ENCODE assay signal across 14 cellular contexts in the genomic region with DNA sequence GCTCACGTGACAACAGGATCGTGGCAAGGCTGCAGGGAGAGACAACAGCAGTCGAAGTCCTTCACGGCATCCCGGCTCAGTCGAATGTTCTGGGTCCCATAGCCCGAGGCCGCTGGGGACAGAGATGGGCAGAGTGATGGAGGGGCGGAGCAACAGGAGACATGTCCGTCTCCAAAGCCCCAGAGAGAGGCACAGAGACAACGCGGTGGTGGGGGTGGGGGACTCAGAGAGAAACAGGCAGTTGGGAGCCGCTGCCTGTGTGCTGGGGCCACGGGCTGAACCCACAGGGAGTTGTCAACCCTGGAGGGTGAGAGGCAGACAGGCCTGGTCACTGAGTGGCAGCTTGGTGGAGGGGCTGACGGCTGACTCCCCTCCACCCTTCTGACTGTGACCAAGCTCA. TPM values are rescaled to one million over a fixed set of nuclear protein-coding genes. Genes with fewer than 3 reads are reported as not detected.
DNase-seq lines count a peak whose midpoint lies in the region; ATAC-seq, FAIRE-seq and TF ChIP-seq lines count a peak whose summit lies in the region.
"Had no signal": no experiment of that assay in that cellular context is flagged by ENCODE, and none has a peak within 500 bp of the region (broad histone marks: within the 10 kb centered on the region; RNA-seq: fewer than 3 reads in every experiment).

No MANE protein-coding gene starts in this region.

- H3K4me1 ChIP-seq in HepG2 (ENCODE audit: insufficient read depth, low read length), result peaks cover 34% of the 10 kb centered on the region
- H3K4me1 ChIP-seq in right lobe of liver, result peaks cover 0 to 15% (median 0%) of the 10 kb centered on the region in 4 donors
- peaks cover 8 to 26% (median 19%) of the 10 kb centered on the region in 4 donors for H3K4me1 ChIP-seq in upper lobe of left lung
- H3K4me1 ChIP-seq in thyroid gland, result no peaks in the 10 kb centered on the region

- peaks cover 44 to 85% (median 77%) of the 10 kb centered on the region in 4 donors for H3K4me1 Mint-ChIP-seq in naive thymus-derived CD8-positive, alpha-beta T cell
- H3K4me1 Mint-ChIP-seq: neural crest cell had no signal

- no TSS peak for BruUV-seq in HepG2 (replicated peaks; lab: Mats Ljungman, UMichigan)

- H4K20me1 ChIP-seq in HepG2 (ENCODE audit: insufficient read depth, low read length), result no peaks in the 10 kb centered on the region

- H3K27me3 Mint-ChIP-seq in naive thymus-derived CD8-positive, alpha-beta T cell, result no peaks in the 10 kb centered on the region

- in situ Hi-C loops in HepG2 (cut with HindIII; ENCODE audit: extremely low pct_ligation_motif_present, low pct_unique_long_range_greater_than_20kb), result no loop called here

- H3K79me2 ChIP-seq in HepG2 (ENCODE audit: insufficient read depth, low read length), result peaks cover 6% of the 10 kb centered on the region

- DNase-seq in HepG2 (ENCODE audit: low spot score), result no peak
- no peak for DNase-seq in right lobe of liver
- no peak for DNase-seq in activated naive CD4-positive, alpha-beta T cell treated with anti-CD3 and anti-CD28 coated beads, Interleukin-2, amount 50 U/mL, for 72 hours (ENCODE audit: low spot score in 2 of 2)
- peak in 2 of 10 donors; percentile 15 to 26 for DNase-seq in naive thymus-derived CD8-positive, alpha-beta T cell
- DNase-seq in upper lobe of left lung, result no peak
- no peak for DNase-seq in DMS114 treated with DMSO at 0.1 percent for 48 hours (lab: John Stamatoyannopoulos, UW; ENCODE audit: unreplicated experiment)
- no peak for DNase-seq in thyroid gland
- no peak for DNase-seq in NCI-H2171 treated with DMSO at 0.1 percent for 48 hours (lab: John Stamatoyannopoulos, UW)
- DNase-seq: brain microvascular endothelial cell, GF-D8, SHP77 had no signal

- H3K4me3 ChIP-seq in HepG2 (replicated peaks in 1 of 3; ENCODE audit: insufficient read depth in 1 of 3, low read depth in 2 of 3, low read length in 3 of 3) (no peak overlapping the region), right lobe of liver (no peak overlapping the region), upper lobe of left lung (no peak overlapping the region), thyroid gland (replicated peaks in 1 of 3) (no peak overlapping the region)

- peak overlapping the region; percentile 88 to 99 (median 93) for H3K4me3 Mint-ChIP-seq in naive thymus-derived CD8-positive, alpha-beta T cell
- H3K4me3 Mint-ChIP-seq: neural crest cell had no signal

- 94% methylated on average over 12 of the region's 15 CpGs for WGBS in HepG2 (ENCODE audit: low lambda C conversion rate)
- 35% methylated on average over 2 of the region's 15 CpGs for WGBS in right lobe of liver (ENCODE audit: insufficient coverage, low coverage, low lambda C conversion rate, missing lambda C conversion rate)
- 76 to 82% methylated on average over 13 to 15 of the region's 15 CpGs for WGBS in upper lobe of left lung, 2 donors
- WGBS in thyroid gland, 2 donors, result 81 to 83% methylated on average over 14 to 15 of the region's 15 CpGs

- TF ChIP-seq CTCF in HepG2 (CRISPR knock-in tag; IDR thresholded peaks at IDR 0.05) (no peak), right lobe of liver (IDR thresholded peaks at IDR 0.05) (no peak), upper lobe of left lung (IDR thresholded peaks at IDR 0.05) (no peak), thyroid gland (IDR thresholded peaks at IDR 0.05) (no peak)

- CTCF ChIA-PET in HepG2 (lab: Yijun Ruan, JAX; ENCODE audit: low intra/inter-chr PET ratio, low total read pairs), result no interaction called here

- no peaks in the 10 kb centered on the region for H3K9me3 ChIP-seq in HepG2 (ENCODE audit: low read length)
- H3K9me3 ChIP-seq in right lobe of liver, result no peaks in the 10 kb centered on the region
- H3K9me3 ChIP-seq in upper lobe of left lung, result no peaks in the 10 kb centered on the region
- no peaks in the 10 kb centered on the region for H3K9me3 ChIP-seq in thyroid gland

- H3K4me2 ChIP-seq in HepG2 (ENCODE audit: low read depth, low read length), result no peak overlapping the region

- H3K36me3 Mint-ChIP-seq in activated naive CD4-positive, alpha-beta T cell treated with anti-CD3 and anti-CD28 coated beads, Interleukin-2, amount 50 U/mL, for 72 hours, result peaks cover 26 to 51% of the 10 kb centered on the region in 2 donors
- peaks cover 29 to 38% (median 29%) of the 10 kb centered on the region in 3 donors for H3K36me3 Mint-ChIP-seq in naive thymus-derived CD8-positive, alpha-beta T cell

- no peak overlapping the region for H3K27ac ChIP-seq in HepG2 (ENCODE audit: extremely low read length, insufficient read depth, low read length)
- H3K27ac ChIP-seq in right lobe of liver, result no peak overlapping the region
- peak overlapping the region in 3 of 4 donors; percentile 32 to 73 (median 55) for H3K27ac ChIP-seq in upper lobe of left lung
- no peak overlapping the region for H3K27ac ChIP-seq in thyroid gland
- H3K27ac ChIP-seq: brain microvascular endothelial cell had no signal

- TF ChIP-seq RAD21 in HepG2 (CRISPR knock-in tag; IDR thresholded peaks at IDR 0.05), result no peak

- intact Hi-C loops in HepG2 (cut with micrococcal nuclease; ENCODE audit: unreplicated experiment) (no loop called here), right lobe of liver (cut with DNase I) (no loop called here), thyroid gland (cut with DNase I) (no loop called here)

- POLR2A ChIA-PET in HepG2 (lab: Yijun Ruan, JAX), result interaction anchor here (0.5 kb wide), 1 partner anchor 24 kb away, joined by 3 read pairs; no protein-coding TSS in a partner anchor
- POLR2A ChIA-PET in naive thymus-derived CD8-positive, alpha-beta T cell (lab: Charles Lee), result interaction anchor here (0.6 to 21.7 kb wide), 11 partner anchors 7 to 159 kb away, joined by 3 to 757 read pairs (median 6); a partner anchor contains a TSS

- TF ChIP-seq POLR2A in HepG2 (IDR thresholded peaks at IDR 0.05; ENCODE audit: insufficient read depth in 1 of 2, low read depth in 2 of 2, low read length in 2 of 2) (no peak), right lobe of liver (IDR thresholded peaks at IDR 0.05) (no peak), upper lobe of left lung (IDR thresholded peaks at IDR 0.05) (no peak), thyroid gland (IDR thresholded peaks at IDR 0.05) (no peak)

- FAIRE-seq in HepG2 (lab: Jason Lieb, UNC), result no peak

- H3K9me3 Mint-ChIP-seq in activated naive CD4-positive, alpha-beta T cell treated with anti-CD3 and anti-CD28 coated beads, Interleukin-2, amount 50 U/mL, for 72 hours, result no peaks in the 10 kb centered on the region
- H3K9me3 Mint-ChIP-seq in naive thymus-derived CD8-positive, alpha-beta T cell, result no peaks in the 10 kb centered on the region
- H3K9me3 Mint-ChIP-seq: neural crest cell had no signal

- H2AFZ ChIP-seq in HepG2 (ENCODE audit: low read length), result no peak overlapping the region

- no peaks in the 10 kb centered on the region for H3K27me3 ChIP-seq in HepG2 (ENCODE audit: control insufficient read depth in 1 of 2, insufficient read depth in 2 of 2, low read length in 2 of 2)
- H3K27me3 ChIP-seq in right lobe of liver, result no peaks in the 10 kb centered on the region
- H3K27me3 ChIP-seq in upper lobe of left lung, result no peaks in the 10 kb centered on the region
- H3K27me3 ChIP-seq in thyroid gland, result no peaks in the 10 kb centered on the region
- H3K27me3 ChIP-seq: brain microvascular endothelial cell had no signal

- peak overlapping the region; percentile 97 to 98 for H3K27ac Mint-ChIP-seq in activated naive CD4-positive, alpha-beta T cell treated with anti-CD3 and anti-CD28 coated beads, Interleukin-2, amount 50 U/mL, for 72 hours
- H3K27ac Mint-ChIP-seq in naive thymus-derived CD8-positive, alpha-beta T cell, result peak overlapping the region; percentile 88 to 99 (median 97)

- ATAC-seq in HepG2 (no peak), right lobe of liver (no peak), upper lobe of left lung (ENCODE audit: low FRiP score in 2 of 2) (no peak)
- ATAC-seq in activated naive CD4-positive, alpha-beta T cell treated with anti-CD3 and anti-CD28 coated beads, Interleukin-2, amount 50 U/mL, for 72 hours, result peak in 1 of 2 donors; percentile 9
- ATAC-seq in naive thymus-derived CD8-positive, alpha-beta T cell, result no peak
- ATAC-seq: esophagus mucosa, HCT116 had no signal

- TF ChIP-seq EP300 in HepG2 (IDR thresholded peaks at IDR 0.05; ENCODE audit: low read depth in 2 of 2, low read length in 2 of 2) (no peak), HepG2 (CRISPR knock-in tag; IDR thresholded peaks at IDR 0.05; ENCODE audit: borderline replicate concordance) (no peak), upper lobe of left lung (IDR thresholded peaks at IDR 0.05) (no peak)

- H3K9ac ChIP-seq in HepG2 (ENCODE audit: insufficient read depth, low read depth, low read length), result no peak overlapping the region

- H3K36me3 ChIP-seq in HepG2 (replicated peaks in 1 of 2; ENCODE audit: control insufficient read depth in 1 of 2, insufficient read depth in 2 of 2, low read length in 2 of 2) (peaks cover 18 to 42% of the 10 kb centered on the region in 2 experiments), right lobe of liver (peaks cover 0 to 28% (median 12%) of the 10 kb centered on the region in 4 donors), upper lobe of left lung (peaks cover 26 to 54% (median 46%) of the 10 kb centered on the region in 4 donors), thyroid gland (peaks cover 27 to 35% of the 10 kb centered on the region in 2 donors)

RNA-seq across cellular contexts. Expression of a gene that starts 20.4 kb away (rescaled TPM):
- total RNA-seq in HepG2 (2016; rRNA removed; fragmentation: Illumina TruSeq; extraction: Trizol) (78.0 and 81.4 TPM in 2 replicates), right lobe of liver (10 to 100 TPM; 16.2 to 31.9 (median 23.2) TPM), upper lobe of left lung (10 to 100 TPM; 30.3 to 72.3 (median 57.9) TPM), thyroid gland (10 to 100 TPM; 46.1 to 94.6 (median 64.7) TPM)
- total RNA-seq in HepG2 (2016; cell fraction: cytosol; rRNA removed; fragmentation: Illumina TruSeq; extraction: Trizol; ENCODE audit: low read depth), result 40.9 and 41.1 TPM in 2 replicates
- 74.5 and 94.1 TPM in 2 replicates for total RNA-seq in HepG2 (2016; cell fraction: insoluble cytoplasmic fraction; rRNA removed; fragmentation: Illumina TruSeq; extraction: Trizol)
- 33.6 and 34.5 TPM in 2 replicates for total RNA-seq in HepG2 (2016; cell fraction: membrane; rRNA removed; fragmentation: Illumina TruSeq; extraction: Trizol)
- 36.2 and 36.7 TPM in 2 replicates for total RNA-seq in HepG2 (2016; cell fraction: nucleus; rRNA removed; fragmentation: Illumina TruSeq; extraction: Trizol)
- polyA plus RNA-seq in HepG2 (2011; rRNA removed), result 54.3 and 58.4 TPM in 2 replicates
- polyA plus RNA-seq in HepG2 (2011; cell fraction: cytosol; rRNA removed), result 53.5 and 96.5 TPM in 2 replicates
- 112 and 135 TPM in 2 replicates for polyA plus RNA-seq in HepG2 (2011; cell fraction: nucleus; rRNA removed)
- polyA plus RNA-seq in HepG2 (2012), result 35.5 and 41.6 TPM in 2 replicates
- polyA plus RNA-seq in HepG2 (2016; cell fraction: cytosol; fragmentation: Illumina TruSeq; extraction: Trizol; ENCODE audit: low read depth), result 38.2 and 39.1 TPM in 2 replicates
- 86.7 and 88.4 TPM in 2 replicates for polyA plus RNA-seq in HepG2 (2016; cell fraction: insoluble cytoplasmic fraction; fragmentation: Illumina TruSeq; extraction: Trizol; ENCODE audit: low read depth)
- polyA plus RNA-seq in HepG2 (2016; cell fraction: membrane; fragmentation: Illumina TruSeq; extraction: Trizol; ENCODE audit: low read depth), result 28.0 and 28.7 TPM in 2 replicates
- 63.0 and 67.6 TPM in 2 replicates for polyA plus RNA-seq in HepG2 (2016; cell fraction: nucleus; fragmentation: Illumina TruSeq; extraction: Trizol; ENCODE audit: insufficient read depth, low read depth)
- polyA minus RNA-seq in HepG2 (2011; rRNA and poly(A)+ RNA removed; ENCODE audit: low replicate concordance), result 91.2 and 148 TPM in 2 replicates
- polyA minus RNA-seq in HepG2 (2011; cell fraction: cytosol; rRNA and poly(A)+ RNA removed), result 26.7 and 28.8 TPM in 2 replicates
- 18.2 and 20.6 TPM in 2 replicates for polyA minus RNA-seq in HepG2 (2011; cell fraction: nucleus; rRNA and poly(A)+ RNA removed)
- 10 to 100 TPM; 90.7 to 96.1 TPM for total RNA-seq in activated naive CD4-positive, alpha-beta T cell treated with anti-CD3 and anti-CD28 coated beads, Interleukin-2, amount 50 U/mL, for 72 hours
- 100 to 1,000 TPM; 162 to 173 TPM for total RNA-seq in naive thymus-derived CD8-positive, alpha-beta T cell
- 100 to 1,000 TPM; 662 to 854 (median 844) TPM for polyA plus RNA-seq in naive thymus-derived CD8-positive, alpha-beta T cell

RNA-seq across cellular contexts. Expression of a gene that starts 21.2 kb away (rescaled TPM):
- total RNA-seq in HepG2 (2016; rRNA removed; fragmentation: Illumina TruSeq; extraction: Trizol) (0.51 and 0.82 TPM in 2 replicates), right lobe of liver (1 to 10 TPM; 2.5 to 5.9 (median 3.1) TPM), upper lobe of left lung (10 to 100 TPM in 1 of 6 donors, 1 to 10 TPM in 5; 3.8 to 10.0 (median 7.1) TPM), thyroid gland (10 to 100 TPM in 3 of 4 donors, 1 to 10 TPM in 1; 8.9 to 29.6 (median 25.0) TPM)
- total RNA-seq in HepG2 (2016; cell fraction: cytosol; rRNA removed; fragmentation: Illumina TruSeq; extraction: Trizol; ENCODE audit: low read depth), result 1.1 and 1.6 TPM in 2 replicates
- 0.43 and 0.97 TPM in 2 replicates for total RNA-seq in HepG2 (2016; cell fraction: insoluble cytoplasmic fraction; rRNA removed; fragmentation: Illumina TruSeq; extraction: Trizol)
- 0.56 and 0.79 TPM in 2 replicates for total RNA-seq in HepG2 (2016; cell fraction: membrane; rRNA removed; fragmentation: Illumina TruSeq; extraction: Trizol)
- 0.78 and 1.3 TPM in 2 replicates for total RNA-seq in HepG2 (2016; cell fraction: nucleus; rRNA removed; fragmentation: Illumina TruSeq; extraction: Trizol)
- 0.64 and 0.66 TPM in 2 replicates for polyA plus RNA-seq in HepG2 (2011; rRNA removed)
- 0.69 and 0.98 TPM in 2 replicates for polyA plus RNA-seq in HepG2 (2011; cell fraction: cytosol; rRNA removed)
- 1.2 and 1.3 TPM in 2 replicates for polyA plus RNA-seq in HepG2 (2011; cell fraction: nucleus; rRNA removed)
- 0.49 and 0.83 TPM in 2 replicates for polyA plus RNA-seq in HepG2 (2012)
- polyA plus RNA-seq in HepG2 (2016; cell fraction: cytosol; fragmentation: Illumina TruSeq; extraction: Trizol; ENCODE audit: low read depth), result 0.18 and 0.40 TPM in 2 replicates
- 0.44 and 0.60 TPM in 2 replicates for polyA plus RNA-seq in HepG2 (2016; cell fraction: insoluble cytoplasmic fraction; fragmentation: Illumina TruSeq; extraction: Trizol; ENCODE audit: low read depth)
- polyA plus RNA-seq in HepG2 (2016; cell fraction: membrane; fragmentation: Illumina TruSeq; extraction: Trizol; ENCODE audit: low read depth), result 0.39 and 0.42 TPM in 2 replicates
- polyA plus RNA-seq in HepG2 (2016; cell fraction: nucleus; fragmentation: Illumina TruSeq; extraction: Trizol; ENCODE audit: insufficient read depth, low read depth), result 0.57 and 2.1 TPM in 2 replicates
- 0.84 and 1.8 TPM in 2 replicates for polyA minus RNA-seq in HepG2 (2011; rRNA and poly(A)+ RNA removed; ENCODE audit: low replicate concordance)
- 0.44 and 0.99 TPM in 2 replicates for polyA minus RNA-seq in HepG2 (2011; cell fraction: cytosol; rRNA and poly(A)+ RNA removed)
- 1.4 and 1.7 TPM in 2 replicates for polyA minus RNA-seq in HepG2 (2011; cell fraction: nucleus; rRNA and poly(A)+ RNA removed)
- total RNA-seq in activated naive CD4-positive, alpha-beta T cell treated with anti-CD3 and anti-CD28 coated beads, Interleukin-2, amount 50 U/mL, for 72 hours, result 10 to 100 TPM in 1 of 2 donors, 1 to 10 TPM in 1; 2.3 to 10.8 TPM
- 1 to 10 TPM; 1.9 to 2.4 TPM for total RNA-seq in naive thymus-derived CD8-positive, alpha-beta T cell
- under 1 TPM; 0.28 to 0.34 (median 0.32) TPM for polyA plus RNA-seq in naive thymus-derived CD8-positive, alpha-beta T cell

RNA-seq across cellular contexts. Expression of a gene that starts 31.1 kb away (rescaled TPM):
- total RNA-seq in HepG2 (2016; rRNA removed; fragmentation: Illumina TruSeq; extraction: Trizol) (1.5 and 1.6 TPM in 2 replicates), right lobe of liver (1 to 10 TPM; 4.0 to 8.5 (median 5.5) TPM), upper lobe of left lung (10 to 100 TPM; 12.6 to 51.9 (median 33.7) TPM), thyroid gland (10 to 100 TPM in 3 of 4 donors, 1 to 10 TPM in 1; 7.3 to 15.6 (median 12.4) TPM)
- total RNA-seq in HepG2 (2016; cell fraction: cytosol; rRNA removed; fragmentation: Illumina TruSeq; extraction: Trizol; ENCODE audit: low read depth), result 1.2 TPM in 2 replicates
- total RNA-seq in HepG2 (2016; cell fraction: insoluble cytoplasmic fraction; rRNA removed; fragmentation: Illumina TruSeq; extraction: Trizol), result 1.2 and 1.4 TPM in 2 replicates
- total RNA-seq in HepG2 (2016; cell fraction: membrane; rRNA removed; fragmentation: Illumina TruSeq; extraction: Trizol), result 1.8 and 1.9 TPM in 2 replicates
- total RNA-seq in HepG2 (2016; cell fraction: nucleus; rRNA removed; fragmentation: Illumina TruSeq; extraction: Trizol), result 2.2 and 3.7 TPM in 2 replicates
- 0.62 and 0.74 TPM in 2 replicates for polyA plus RNA-seq in HepG2 (2011; rRNA removed)
- 0.22 and 0.24 TPM in 2 replicates for polyA plus RNA-seq in HepG2 (2011; cell fraction: cytosol; rRNA removed)
- 3.3 and 4.2 TPM in 2 replicates for polyA plus RNA-seq in HepG2 (2011; cell fraction: nucleus; rRNA removed)
- polyA plus RNA-seq in HepG2 (2012), result 5.1 and 5.6 TPM in 2 replicates
- 0.41 and 0.69 TPM in 2 replicates for polyA plus RNA-seq in HepG2 (2016; cell fraction: cytosol; fragmentation: Illumina TruSeq; extraction: Trizol; ENCODE audit: low read depth)
- polyA plus RNA-seq in HepG2 (2016; cell fraction: insoluble cytoplasmic fraction; fragmentation: Illumina TruSeq; extraction: Trizol; ENCODE audit: low read depth), result 4.8 and 6.1 TPM in 2 replicates
- polyA plus RNA-seq in HepG2 (2016; cell fraction: membrane; fragmentation: Illumina TruSeq; extraction: Trizol; ENCODE audit: low read depth), result 0.89 and 1.1 TPM in 2 replicates
- 11.5 and 11.7 TPM in 2 replicates for polyA plus RNA-seq in HepG2 (2016; cell fraction: nucleus; fragmentation: Illumina TruSeq; extraction: Trizol; ENCODE audit: insufficient read depth, low read depth)
- 0.98 and 1.4 TPM in 2 replicates for polyA minus RNA-seq in HepG2 (2011; rRNA and poly(A)+ RNA removed; ENCODE audit: low replicate concordance)
- polyA minus RNA-seq in HepG2 (2011; cell fraction: cytosol; rRNA and poly(A)+ RNA removed), result 1.8 and 2.5 TPM in 2 replicates
- 1.5 and 1.8 TPM in 2 replicates for polyA minus RNA-seq in HepG2 (2011; cell fraction: nucleus; rRNA and poly(A)+ RNA removed)
- total RNA-seq in activated naive CD4-positive, alpha-beta T cell treated with anti-CD3 and anti-CD28 coated beads, Interleukin-2, amount 50 U/mL, for 72 hours, result 10 to 100 TPM; 28.9 to 32.9 TPM
- total RNA-seq in naive thymus-derived CD8-positive, alpha-beta T cell, result 10 to 100 TPM; 61.6 to 62.1 TPM
- polyA plus RNA-seq in naive thymus-derived CD8-positive, alpha-beta T cell, result under 1 TPM; 0.24 to 0.69 (median 0.37) TPM

RNA-seq across cellular contexts. Expression of a gene that starts 32.1 kb away (rescaled TPM):
- total RNA-seq in HepG2 (2016; rRNA removed; fragmentation: Illumina TruSeq; extraction: Trizol) (1.7 and 10.1 TPM in 2 replicates), right lobe of liver (10 to 100 TPM in 3 of 6 experiments, 1 to 10 TPM in 3; 5.3 to 18.0 (median 10.9) TPM), upper lobe of left lung (10 to 100 TPM in 5 of 6 donors, 1 to 10 TPM in 1; 5.9 to 82.8 (median 26.6) TPM), thyroid gland (10 to 100 TPM in 3 of 4 donors, 1 to 10 TPM in 1; 9.7 to 12.6 (median 11.3) TPM)
- total RNA-seq in HepG2 (2016; cell fraction: cytosol; rRNA removed; fragmentation: Illumina TruSeq; extraction: Trizol; ENCODE audit: low read depth), result 2.9 TPM in 2 replicates
- 2.5 and 10.4 TPM in 2 replicates for total RNA-seq in HepG2 (2016; cell fraction: insoluble cytoplasmic fraction; rRNA removed; fragmentation: Illumina TruSeq; extraction: Trizol)
- 3.9 and 4.3 TPM in 2 replicates for total RNA-seq in HepG2 (2016; cell fraction: membrane; rRNA removed; fragmentation: Illumina TruSeq; extraction: Trizol)
- total RNA-seq in HepG2 (2016; cell fraction: nucleus; rRNA removed; fragmentation: Illumina TruSeq; extraction: Trizol), result 12.9 and 16.5 TPM in 2 replicates
- 3.0 and 3.3 TPM in 2 replicates for polyA plus RNA-seq in HepG2 (2011; rRNA removed)
- polyA plus RNA-seq in HepG2 (2011; cell fraction: cytosol; rRNA removed), result 0.79 and 1.6 TPM in 2 replicates
- 33.2 and 45.9 TPM in 2 replicates for polyA plus RNA-seq in HepG2 (2011; cell fraction: nucleus; rRNA removed)
- 4.9 and 5.2 TPM in 2 replicates for polyA plus RNA-seq in HepG2 (2012)
- polyA plus RNA-seq in HepG2 (2016; cell fraction: cytosol; fragmentation: Illumina TruSeq; extraction: Trizol; ENCODE audit: low read depth), result 4.8 and 4.9 TPM in 2 replicates
- 3.3 and 3.5 TPM in 2 replicates for polyA plus RNA-seq in HepG2 (2016; cell fraction: insoluble cytoplasmic fraction; fragmentation: Illumina TruSeq; extraction: Trizol; ENCODE audit: low read depth)
- polyA plus RNA-seq in HepG2 (2016; cell fraction: membrane; fragmentation: Illumina TruSeq; extraction: Trizol; ENCODE audit: low read depth), result 4.3 and 6.1 TPM in 2 replicates
- polyA plus RNA-seq in HepG2 (2016; cell fraction: nucleus; fragmentation: Illumina TruSeq; extraction: Trizol; ENCODE audit: insufficient read depth, low read depth), result 61.4 and 74.8 TPM in 2 replicates
- 0.14 and 0.50 TPM in 2 replicates for polyA minus RNA-seq in HepG2 (2011; rRNA and poly(A)+ RNA removed; ENCODE audit: low replicate concordance)
- not detected in 2 replicates for polyA minus RNA-seq in HepG2 (2011; cell fraction: cytosol; rRNA and poly(A)+ RNA removed)
- 3.1 and 4.0 TPM in 2 replicates for polyA minus RNA-seq in HepG2 (2011; cell fraction: nucleus; rRNA and poly(A)+ RNA removed)
- 10 to 100 TPM in 1 of 2 donors, 1 to 10 TPM in 1; 5.4 to 13.0 TPM for total RNA-seq in activated naive CD4-positive, alpha-beta T cell treated with anti-CD3 and anti-CD28 coated beads, Interleukin-2, amount 50 U/mL, for 72 hours
- total RNA-seq in naive thymus-derived CD8-positive, alpha-beta T cell, result 1 to 10 TPM; 1.6 to 3.6 TPM
- 1 to 10 TPM; 1.5 to 4.5 (median 2.8) TPM for polyA plus RNA-seq in naive thymus-derived CD8-positive, alpha-beta T cell

RNA-seq across cellular contexts. Expression of a gene that starts 47.5 kb away (rescaled TPM):
- total RNA-seq in HepG2 (2016; rRNA removed; fragmentation: Illumina TruSeq; extraction: Trizol), result 124 and 225 TPM in 2 replicates
- total RNA-seq in HepG2 (2016; cell fraction: cytosol; rRNA removed; fragmentation: Illumina TruSeq; extraction: Trizol; ENCODE audit: low read depth), result 222 and 258 TPM in 2 replicates
- 102 and 228 TPM in 2 replicates for total RNA-seq in HepG2 (2016; cell fraction: insoluble cytoplasmic fraction; rRNA removed; fragmentation: Illumina TruSeq; extraction: Trizol)
- total RNA-seq in HepG2 (2016; cell fraction: membrane; rRNA removed; fragmentation: Illumina TruSeq; extraction: Trizol), result 261 and 289 TPM in 2 replicates
- 141 and 165 TPM in 2 replicates for total RNA-seq in HepG2 (2016; cell fraction: nucleus; rRNA removed; fragmentation: Illumina TruSeq; extraction: Trizol)
- polyA plus RNA-seq in HepG2 (2011; rRNA removed), result 121 and 149 TPM in 2 replicates
- 105 and 151 TPM in 2 replicates for polyA plus RNA-seq in HepG2 (2011; cell fraction: cytosol; rRNA removed)
- 256 and 257 TPM in 2 replicates for polyA plus RNA-seq in HepG2 (2011; cell fraction: nucleus; rRNA removed)
- 143 and 177 TPM in 2 replicates for polyA plus RNA-seq in HepG2 (2012)
- polyA plus RNA-seq in HepG2 (2016; cell fraction: cytosol; fragmentation: Illumina TruSeq; extraction: Trizol; ENCODE audit: low read depth), result 245 and 266 TPM in 2 replicates
- polyA plus RNA-seq in HepG2 (2016; cell fraction: insoluble cytoplasmic fraction; fragmentation: Illumina TruSeq; extraction: Trizol; ENCODE audit: low read depth), result 107 and 130 TPM in 2 replicates
- 257 and 263 TPM in 2 replicates for polyA plus RNA-seq in HepG2 (2016; cell fraction: membrane; fragmentation: Illumina TruSeq; extraction: Trizol; ENCODE audit: low read depth)
- polyA plus RNA-seq in HepG2 (2016; cell fraction: nucleus; fragmentation: Illumina TruSeq; extraction: Trizol; ENCODE audit: insufficient read depth, low read depth), result 289 and 295 TPM in 2 replicates
- polyA minus RNA-seq in HepG2 (2011; rRNA and poly(A)+ RNA removed; ENCODE audit: low replicate concordance), result 0.65 and 115 TPM in 2 replicates
- 72.8 and 82.9 TPM in 2 replicates for polyA minus RNA-seq in HepG2 (2011; cell fraction: cytosol; rRNA and poly(A)+ RNA removed)
- polyA minus RNA-seq in HepG2 (2011; cell fraction: nucleus; rRNA and poly(A)+ RNA removed), result 27.6 and 29.2 TPM in 2 replicates
- 100 to 1,000 TPM; 123 to 335 (median 245) TPM for total RNA-seq in right lobe of liver
- 10 to 100 TPM; 17.5 to 18.1 TPM for total RNA-seq in activated naive CD4-positive, alpha-beta T cell treated with anti-CD3 and anti-CD28 coated beads, Interleukin-2, amount 50 U/mL, for 72 hours
- 10 to 100 TPM; 24.3 to 26.0 TPM for total RNA-seq in naive thymus-derived CD8-positive, alpha-beta T cell
- 10 to 100 TPM; 50.3 to 62.9 (median 61.5) TPM for polyA plus RNA-seq in naive thymus-derived CD8-positive, alpha-beta T cell
- total RNA-seq in upper lobe of left lung, result 100 to 1,000 TPM; 175 to 466 (median 328) TPM
- 100 to 1,000 TPM; 149 to 248 (median 180) TPM for total RNA-seq in thyroid gland

Comparison
In these comparisons a context has a peak if more than half of its experiments do, and no peak if none do; other contexts are left out.
1. H3K27ac ChIP-seq: peak in upper lobe of left lung (3 of 4); none in HepG2 (single experiment), right lobe of liver (0 of 3) and thyroid gland (0 of 3).